ENCODE assay signal across 15 cellular contexts in the genomic region with DNA sequence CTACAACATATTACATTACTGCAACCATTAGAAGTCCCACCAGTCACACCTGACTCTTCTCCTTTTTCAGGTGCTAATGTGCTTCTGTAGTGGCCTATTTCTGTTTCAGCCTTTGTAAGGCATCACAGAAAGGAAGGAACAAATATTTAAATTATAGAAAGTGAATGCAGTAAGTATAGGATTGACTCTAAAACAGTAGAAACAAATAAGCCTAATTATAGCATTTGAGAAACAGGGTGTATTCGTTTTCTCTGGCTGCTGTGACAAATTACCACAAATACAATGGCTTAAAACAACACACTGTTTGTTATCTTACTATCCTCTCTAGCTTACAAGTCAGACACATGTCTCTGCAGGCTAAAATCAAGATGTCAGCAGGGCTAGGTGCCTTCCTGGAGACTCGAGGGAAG.
DNase-seq lines count a peak whose midpoint lies in the region; ATAC-seq and TF ChIP-seq lines count a peak whose summit lies in the region.
"Had no signal": no experiment of that assay in that cellular context is flagged by ENCODE, and none has a peak within 500 bp of the region (broad histone marks: within the 10 kb centered on the region; RNA-seq: fewer than 3 reads in every experiment).

No MANE protein-coding gene starts in this region.

- ATAC-seq in GM18867 (IDR thresholded peaks at IDR 0.05; ENCODE audit: unreplicated experiment) (peak; percentile 73), HG02623 (IDR thresholded peaks at IDR 0.05; ENCODE audit: unreplicated experiment) (peak; percentile 74), naive B cell (ENCODE audit: low read depth in 2 of 2) (no peak), PC-3 (no peak)
- ATAC-seq: body of pancreas, left lobe of liver, pancreas had no signal

- H3K9me3 ChIP-seq in PC-3 (ENCODE audit: low read length) (no peaks in the 10 kb centered on the region), MG63 (peaks cover 2% of the 10 kb centered on the region; the same call in 1 of the 2 replicates)
- H3K9me3 ChIP-seq: body of pancreas, pancreas, testis had no signal

- H4K20me1 ChIP-seq in PC-3 (ENCODE audit: low read length) = no peaks in the 10 kb centered on the region

- H3K4me1 ChIP-seq in PC-3 (ENCODE audit: insufficient read depth, low read length) = no peaks in the 10 kb centered on the region
- H3K4me1 ChIP-seq: testis had no signal

- no peak overlapping the region for H3K27ac ChIP-seq in PC-3 (ENCODE audit: low read length)
- H3K27ac ChIP-seq: body of pancreas, pancreas, testis had no signal

- CTCF ChIA-PET in PC-3 (lab: Charles Lee) = no interaction called here

- TF ChIP-seq CTCF in PC-3 (conservative IDR thresholded peaks at IDR 0.05; ENCODE audit: low read depth, low read length) = no peak

- H3K9ac ChIP-seq in PC-3 (ENCODE audit: low read length) = no peak overlapping the region

- peak; percentile 2 for DNase-seq in NCI-H2227 (lab: John Stamatoyannopoulos, UW; ENCODE audit: unreplicated experiment)
- DNase-seq in naive B cell = no peak
- DNase-seq in H7 = no peak
- DNase-seq in PC-3 = no peak
- no peak for DNase-seq in MG63
- no peak for DNase-seq in central memory CD4-positive, alpha-beta T cell
- DNase-seq: body of pancreas, KG1, NCI-H510A treated with DMSO at 0.1 percent for 48 hours, pancreas, testis had no signal

- H3K27me3 Mint-ChIP-seq in naive B cell = no peaks in the 10 kb centered on the region

- H3K36me3 Mint-ChIP-seq in naive B cell = peaks cover 7 to 19% of the 10 kb centered on the region in 2 donors

- intact Hi-C loops in PC-3 (cut with micrococcal nuclease) = no loop called here

- no peaks in the 10 kb centered on the region for H3K9me2 ChIP-seq in PC-3 (replicated peaks; ENCODE audit: low read length)

- H3K27me3 ChIP-seq in H7 (ENCODE audit: control insufficient read depth, insufficient read depth, low read length) (no peaks in the 10 kb centered on the region), PC-3 (ENCODE audit: low read length) (no peaks in the 10 kb centered on the region), MG63 (no peaks in the 10 kb centered on the region)
- H3K27me3 ChIP-seq: body of pancreas, pancreas, testis had no signal

- H3K4me3 ChIP-seq in H7 (ENCODE audit: insufficient read depth, low read depth, low read length) = no peak overlapping the region
- H3K4me3 ChIP-seq in PC-3 (ENCODE audit: low read length) = no peak overlapping the region
- H3K4me3 ChIP-seq in MG63 = no peak overlapping the region
- H3K4me3 ChIP-seq: body of pancreas, pancreas, testis had no signal

- H3K4me2 ChIP-seq in PC-3 (ENCODE audit: low read length) = no peak overlapping the region

- no peaks in the 10 kb centered on the region for H3F3A ChIP-seq in PC-3 (ENCODE audit: low read length, unreplicated experiment)

- H3K36me3 ChIP-seq in H7 (replicated peaks; ENCODE audit: control insufficient read depth, insufficient read depth, low read length) (no peaks in the 10 kb centered on the region), PC-3 (ENCODE audit: low read depth, low read length) (no peaks in the 10 kb centered on the region), MG63 (no peaks in the 10 kb centered on the region; the same call in 1 of the 2 replicates)
- H3K36me3 ChIP-seq: pancreas had no signal

- H3K27ac Mint-ChIP-seq in naive B cell = peak overlapping the region in 4 of 6 donors; percentile 2 to 80 (median 11)
- H3K27ac Mint-ChIP-seq: T-helper 2 cell treated with Interferon-gamma antibody and Interleukin-4, amounts not matched to agents 5 μg/mL and 100 μg/mL, for 36 hours had no signal

- no peaks in the 10 kb centered on the region for H3K79me2 ChIP-seq in PC-3 (ENCODE audit: low read length)

- no peak overlapping the region for H3K4me3 Mint-ChIP-seq in naive B cell
- H3K4me3 Mint-ChIP-seq: T-helper 2 cell treated with Interferon-gamma antibody and Interleukin-4, amounts not matched to agents 5 μg/mL and 100 μg/mL, for 36 hours had no signal

- POLR2A ChIA-PET in PC-3 (lab: Charles Lee; ENCODE audit: unreplicated experiment) = no interaction called here

- peaks cover 0 to 8% (median 4%) of the 10 kb centered on the region in 7 donors for H3K9me3 Mint-ChIP-seq in naive B cell

- no TSS peak for BruUV-seq in PC-3 (replicated peaks; lab: Mats Ljungman, UMichigan)

- H3K4me1 Mint-ChIP-seq in naive B cell = peaks cover 14 to 19% (median 17%) of the 10 kb centered on the region in 3 donors

- H2AFZ ChIP-seq in PC-3 (ENCODE audit: low read length) = no peak overlapping the region

Comparison
In these comparisons a context has a peak if more than half of its experiments do, and no peak if none do; other contexts are left out.
1. ATAC-seq: peak in GM18867 (single experiment) and HG02623 (single experiment); none in naive B cell (0 of 2) and PC-3 (single experiment).